Comparison of ENCODE assay signal across 1 cellular context in genomic region chr3:132660056-132660744, GRCh38.
TF ChIP-seq lines count a peak whose summit lies in the region.

TSS of gene UBA5 (plus strand) at chr3:132660329. CDS start at chr3:132660538, 209 bp downstream.

TF ChIP-seq in HepG2, 621 proteins besides CTCF, POLR2A, EP300 and RAD21 (continued from another document and continues in another):
- TF ChIP-seq PAXIP1 (CRISPR knock-in tag; conservative IDR thresholded peaks at IDR 0.05) (peak; percentile 31), SMAD9 (CRISPR knock-in tag; IDR thresholded peaks at IDR 0.05) (no peak), ZNF639 (CRISPR knock-in tag; conservative IDR thresholded peaks at IDR 0.05) (0 out of 2 replicates have a peak, but pooled peaks have one; percentile 61), SOX13 (IDR thresholded peaks at IDR 0.05) (no peak), SOX13 (CRISPR knock-in tag; conservative IDR thresholded peaks at IDR 0.05 in 1 of 2, IDR thresholded peaks at IDR 0.05 in 1 of 2) (0 out of 4 replicates have a peak, but pooled peaks of 1 of the 2 experiments have one; percentile 3), ZNF256 (CRISPR knock-in tag; conservative IDR thresholded peaks at IDR 0.05) (no peak), NFRKB (IDR thresholded peaks at IDR 0.05) (no peak), SALL2 (CRISPR knock-in tag; IDR thresholded peaks at IDR 0.05) (peak; percentile 6; the same call in 1 of the 2 replicates), ZNF503 (CRISPR knock-in tag; IDR thresholded peaks at IDR 0.05) (peak; percentile 48; the same call in 1 of the 2 replicates), ZNF468 (CRISPR knock-in tag; IDR thresholded peaks at IDR 0.05) (0 out of 2 replicates have a peak, but pooled peaks have one; percentile 52), ZBTB37 (CRISPR knock-in tag; IDR thresholded peaks at IDR 0.05) (no peak), SP2 (CRISPR knock-in tag; IDR thresholded peaks at IDR 0.05) (peak; percentile 34; the same call in 1 of the 2 replicates), ZKSCAN5 (CRISPR knock-in tag; IDR thresholded peaks at IDR 0.05) (no peak), ZNF720 (CRISPR knock-in tag; IDR thresholded peaks at IDR 0.05) (no peak), MTA3 (CRISPR knock-in tag; IDR thresholded peaks at IDR 0.05) (peak; percentile 18; the same call in 1 of the 2 replicates), TFDP2 (CRISPR knock-in tag; IDR thresholded peaks at IDR 0.05) (peak; percentile 13; the same call in 1 of the 2 replicates), ZNF441 (CRISPR knock-in tag; IDR thresholded peaks at IDR 0.05; ENCODE audit: borderline replicate concordance) (peak; percentile 32; the same call in 1 of the 2 replicates), GABPA (IDR thresholded peaks at IDR 0.05; ENCODE audit: low read depth, low read length) (peak; percentile 80), GABPA (CRISPR knock-in tag; IDR thresholded peaks at IDR 0.05; ENCODE audit: low read depth) (peak; percentile 94), BRD4 (CRISPR knock-in tag; IDR thresholded peaks at IDR 0.05) (peak; percentile 82), TCF12 (IDR thresholded peaks at IDR 0.05) (no peak), TCF12 (CRISPR knock-in tag; IDR thresholded peaks at IDR 0.05) (no peak), ZNF253 (CRISPR knock-in tag; IDR thresholded peaks at IDR 0.05; ENCODE audit: borderline replicate concordance) (0 out of 2 replicates have a peak, but pooled peaks have one; percentile 24), ZNF740 (CRISPR knock-in tag; IDR thresholded peaks at IDR 0.05) (peak; percentile 43; the same call in 1 of the 2 replicates), PPARG (CRISPR knock-in tag; conservative IDR thresholded peaks at IDR 0.05) (no peak; the same call in 1 of the 2 replicates), ZMYM2 (CRISPR knock-in tag; IDR thresholded peaks at IDR 0.05) (no peak), SP1 (IDR thresholded peaks at IDR 0.05) (no peak), SP1 (CRISPR knock-in tag; IDR thresholded peaks at IDR 0.05) (no peak), ZBTB10 (CRISPR knock-in tag; IDR thresholded peaks at IDR 0.05; ENCODE audit: borderline replicate concordance) (peak; percentile 51; the same call in 1 of the 2 replicates), MXD1 (CRISPR knock-in tag; IDR thresholded peaks at IDR 0.05) (peak; percentile 66), KAT2B (IDR thresholded peaks at IDR 0.05; ENCODE audit: borderline replicate concordance, low read depth, low read length) (no peak), HNRNPL (IDR thresholded peaks at IDR 0.05; ENCODE audit: low read depth, low read length) (0 out of 2 replicates have a peak, but pooled peaks have one; percentile 46), ZNF558 (CRISPR knock-in tag; IDR thresholded peaks at IDR 0.05; ENCODE audit: borderline replicate concordance) (peak; percentile 81; the same call in 1 of the 2 replicates), NFE2 (CRISPR knock-in tag; IDR thresholded peaks at IDR 0.05) (no peak), ZNF788 (CRISPR knock-in tag; IDR thresholded peaks at IDR 0.05; ENCODE audit: borderline replicate concordance) (peak; percentile 60; the same call in 1 of the 2 replicates), ZNF20 (CRISPR knock-in tag; IDR thresholded peaks at IDR 0.05) (no peak), NR0B2 (CRISPR knock-in tag; IDR thresholded peaks at IDR 0.05) (peak; percentile 36; the same call in 1 of the 2 replicates), CHCHD3 (CRISPR knock-in tag; IDR thresholded peaks at IDR 0.05) (no peak), NR2F6 (IDR thresholded peaks at IDR 0.05) (no peak), NR2F6 (CRISPR knock-in tag; IDR thresholded peaks at IDR 0.05) (0 out of 2 replicates have a peak, but pooled peaks have one; percentile 5), ZNF552 (CRISPR knock-in tag; IDR thresholded peaks at IDR 0.05; ENCODE audit: borderline replicate concordance) (0 out of 2 replicates have a peak, but pooled peaks have one; percentile 21), IRF1 (CRISPR knock-in tag; IDR thresholded peaks at IDR 0.05; ENCODE audit: low read depth) (no peak), ZBTB38 (CRISPR knock-in tag; IDR thresholded peaks at IDR 0.05) (0 out of 2 replicates have a peak, but pooled peaks have one; percentile 15), BORCS8-MEF2B (CRISPR knock-in tag; IDR thresholded peaks at IDR 0.05) (peak; percentile 63), HOXD1 (CRISPR knock-in tag; IDR thresholded peaks at IDR 0.05) (peak; percentile 56; the same call in 1 of the 2 replicates), SP4 (CRISPR knock-in tag; IDR thresholded peaks at IDR 0.05) (0 out of 2 replicates have a peak, but pooled peaks have one; percentile 40), ETV6 (CRISPR knock-in tag; conservative IDR thresholded peaks at IDR 0.05) (peak; percentile 41; the same call in 1 of the 2 replicates), ZNF83 (CRISPR knock-in tag; IDR thresholded peaks at IDR 0.05; ENCODE audit: borderline replicate concordance) (0 out of 2 replicates have a peak, but pooled peaks have one; percentile 22), ZNF530 (CRISPR knock-in tag; IDR thresholded peaks at IDR 0.05; ENCODE audit: low read depth) (0 out of 2 replicates have a peak, but pooled peaks have one; percentile 59), ZNF501 (CRISPR knock-in tag; IDR thresholded peaks at IDR 0.05) (peak; percentile 96), GMEB1 (CRISPR knock-in tag; IDR thresholded peaks at IDR 0.05; ENCODE audit: borderline replicate concordance) (peak; percentile 27; the same call in 1 of the 2 replicates), PAF1 (CRISPR knock-in tag; IDR thresholded peaks at IDR 0.05) (no peak), ZNF703 (CRISPR knock-in tag; IDR thresholded peaks at IDR 0.05; ENCODE audit: borderline replicate concordance) (peak; percentile 78; the same call in 1 of the 2 replicates)
